In the genomic region with DNA sequence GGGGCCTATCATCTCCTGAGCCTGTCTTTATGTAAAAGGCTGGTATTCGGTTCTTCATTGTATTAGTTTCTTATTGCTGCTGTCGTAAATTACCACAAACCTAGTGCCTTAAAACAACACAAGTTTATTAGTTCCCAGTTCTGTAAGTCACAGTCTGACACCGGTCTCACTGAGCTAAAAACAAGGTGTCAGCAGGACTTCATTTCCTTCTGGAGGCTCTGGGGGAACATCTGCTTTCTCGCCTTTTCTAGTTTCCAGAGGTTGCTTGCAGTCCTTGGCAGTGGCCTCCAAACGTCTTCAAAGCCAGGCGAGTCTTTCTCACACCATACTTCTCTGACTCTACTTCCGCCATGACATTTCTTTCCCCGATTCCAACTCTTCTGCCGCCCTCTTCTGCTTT, we compare ENCODE assay signal across 1 cellular context.
TF ChIP-seq lines count a peak whose summit lies in the region.

No MANE protein-coding gene starts in this region.

TF ChIP-seq in H1, 55 proteins besides CTCF, POLR2A, EP300 and RAD21 (continued from another document):
- TF ChIP-seq FOSL1 (IDR thresholded peaks at IDR 0.05; ENCODE audit: insufficient read depth, low read depth, low read length) (no peak), ASH2L (IDR thresholded peaks at IDR 0.05; ENCODE audit: low read length) (no peak), KDM4A (IDR thresholded peaks at IDR 0.05; ENCODE audit: low read depth, low read length, severe bottlenecking) (no peak), SIN3A (conservative IDR thresholded peaks at IDR 0.05 in 1 of 2, IDR thresholded peaks at IDR 0.05 in 1 of 2; ENCODE audit: low read depth in 1 of 2, low read length in 2 of 2) (no peak), PHF8 (conservative IDR thresholded peaks at IDR 0.05; ENCODE audit: low read depth, low read length) (no peak), SIRT6 (IDR thresholded peaks at IDR 0.05; ENCODE audit: low read length) (no peak), SAP30 (IDR thresholded peaks at IDR 0.05; ENCODE audit: insufficient read depth, insufficient replicate concordance, low read length) (no peak), BCL11A (IDR thresholded peaks at IDR 0.05; ENCODE audit: low read depth in 2 of 2, low read length in 2 of 2) (no peak), KDM5A (IDR thresholded peaks at IDR 0.05; ENCODE audit: low read length) (no peak), BRCA1 (IDR thresholded peaks at IDR 0.05; ENCODE audit: low read depth, low read length) (no peak), EGR1 (IDR thresholded peaks at IDR 0.05; ENCODE audit: borderline replicate concordance, low read depth, low read length) (no peak)
- TF ChIP-seq, protein P1, sequence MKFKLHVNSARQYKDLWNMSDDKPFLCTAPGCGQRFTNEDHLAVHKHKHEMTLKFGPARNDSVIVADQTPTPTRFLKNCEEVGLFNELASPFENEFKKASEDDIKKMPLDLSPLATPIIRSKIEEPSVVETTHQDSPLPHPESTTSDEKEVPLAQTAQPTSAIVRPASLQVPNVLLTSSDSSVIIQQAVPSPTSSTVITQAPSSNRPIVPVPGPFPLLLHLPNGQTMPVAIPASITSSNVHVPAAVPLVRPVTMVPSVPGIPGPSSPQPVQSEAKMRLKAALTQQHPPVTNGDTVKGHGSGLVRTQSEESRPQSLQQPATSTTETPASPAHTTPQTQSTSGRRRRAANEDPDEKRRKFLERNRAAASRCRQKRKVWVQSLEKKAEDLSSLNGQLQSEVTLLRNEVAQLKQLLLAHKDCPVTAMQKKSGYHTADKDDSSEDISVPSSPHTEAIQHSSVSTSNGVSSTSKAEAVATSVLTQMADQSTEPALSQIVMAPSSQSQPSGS (IDR thresholded peaks at IDR 0.05; ENCODE audit: low read length), result no peak
TF ChIP-seq in H1: peak in this region for 0.
